ENCODE assay signal across 25 cellular contexts in genomic region chr5:75992677-75993582, GRCh38.
DNase-seq lines count a peak whose midpoint lies in the region; ATAC-seq and TF ChIP-seq lines count a peak whose summit lies in the region.
"Had no signal": no experiment of that assay in that cellular context is flagged by ENCODE, and none has a peak within 500 bp of the region (broad histone marks: within the 10 kb centered on the region; RNA-seq: fewer than 3 reads in every experiment).

No MANE protein-coding gene starts in this region.

- DNase-seq in GM12864 (ENCODE audit: low read depth) (peak; percentile 19), MV-4-11 (lab: John Stamatoyannopoulos, UW) (peak; percentile 83), medulla oblongata (ENCODE audit: extremely low spot score) (peak; percentile 14), activated T-cell treated with anti-CD3 and anti-CD28 coated beads for 4 hours (no peak), AG08396 (ENCODE audit: low spot score) (no peak), osteocyte (ENCODE audit: extremely low spot score, unreplicated experiment) (no peak)
- DNase-seq: activated CD4-positive, alpha-beta memory T cell treated with anti-CD3 and anti-CD28 coated beads for 36 hours; activated CD4-positive, CD25-positive, alpha-beta regulatory T cell; activated gamma-delta T cell treated with Interleukin-2 at 50 U/mL for 16 hours; body of pancreas; CD4-positive, alpha-beta T cell; DMS 273 treated with DMSO at 0.1 percent for 48 hours; effector memory CD4-positive, alpha-beta T cell; foreskin melanocyte; hypothalamus; islet precursor cell; KG1; NCI-H1048; NCI-H2029 treated with DMSO at 0.1 percent for 48 hours; NCI-H510A; T-helper 9 cell had no signal

- no peak overlapping the region for H3K4me3 Mint-ChIP-seq in osteocyte (ENCODE audit: unreplicated experiment)
- H3K4me3 Mint-ChIP-seq: activated CD4-positive, alpha-beta memory T cell treated with anti-CD3 and anti-CD28 coated beads for 36 hours; CD4-positive, alpha-beta T cell had no signal

- H3K27ac Mint-ChIP-seq in osteocyte (ENCODE audit: unreplicated experiment), result no peak overlapping the region
- H3K27ac Mint-ChIP-seq: activated CD4-positive, alpha-beta memory T cell treated with anti-CD3 and anti-CD28 coated beads for 36 hours; CD4-positive, alpha-beta T cell had no signal

- no peaks in the 10 kb centered on the region for H3K36me3 Mint-ChIP-seq in osteocyte (ENCODE audit: unreplicated experiment)

- no peak overlapping the region for H3K4me3 ChIP-seq in GM12864 (ENCODE audit: low read depth, low read length)
- H3K4me3 ChIP-seq: body of pancreas, suprapubic skin had no signal

- TF ChIP-seq CTCF in GM12864 (IDR thresholded peaks at IDR 0.05; ENCODE audit: low read depth, low read length, missing control alignments) (no peak), osteocyte (IDR thresholded peaks at IDR 0.05) (no peak)

- no peaks in the 10 kb centered on the region for H3K27me3 Mint-ChIP-seq in osteocyte (ENCODE audit: unreplicated experiment)

- H3K9me3 Mint-ChIP-seq in osteocyte (ENCODE audit: unreplicated experiment), result peaks cover 7% of the 10 kb centered on the region

- H3K4me1 Mint-ChIP-seq in osteocyte (ENCODE audit: unreplicated experiment), result no peaks in the 10 kb centered on the region

- ATAC-seq in GM19351 (IDR thresholded peaks at IDR 0.05; ENCODE audit: unreplicated experiment) (peak; percentile 57), HG03460 (IDR thresholded peaks at IDR 0.05; ENCODE audit: unreplicated experiment) (no peak)
- ATAC-seq: body of pancreas, esophagus mucosa had no signal

Comparison
In these comparisons a context has a peak if more than half of its experiments do, and no peak if none do; other contexts are left out.
1. DNase-seq: peak in GM12864 (single experiment), MV-4-11 (single experiment) and medulla oblongata (single experiment); none in activated T-cell treated with anti-CD3 and anti-CD28 coated beads for 4 hours (single experiment), AG08396 (single experiment) and osteocyte (single experiment).